In the genomic region with DNA sequence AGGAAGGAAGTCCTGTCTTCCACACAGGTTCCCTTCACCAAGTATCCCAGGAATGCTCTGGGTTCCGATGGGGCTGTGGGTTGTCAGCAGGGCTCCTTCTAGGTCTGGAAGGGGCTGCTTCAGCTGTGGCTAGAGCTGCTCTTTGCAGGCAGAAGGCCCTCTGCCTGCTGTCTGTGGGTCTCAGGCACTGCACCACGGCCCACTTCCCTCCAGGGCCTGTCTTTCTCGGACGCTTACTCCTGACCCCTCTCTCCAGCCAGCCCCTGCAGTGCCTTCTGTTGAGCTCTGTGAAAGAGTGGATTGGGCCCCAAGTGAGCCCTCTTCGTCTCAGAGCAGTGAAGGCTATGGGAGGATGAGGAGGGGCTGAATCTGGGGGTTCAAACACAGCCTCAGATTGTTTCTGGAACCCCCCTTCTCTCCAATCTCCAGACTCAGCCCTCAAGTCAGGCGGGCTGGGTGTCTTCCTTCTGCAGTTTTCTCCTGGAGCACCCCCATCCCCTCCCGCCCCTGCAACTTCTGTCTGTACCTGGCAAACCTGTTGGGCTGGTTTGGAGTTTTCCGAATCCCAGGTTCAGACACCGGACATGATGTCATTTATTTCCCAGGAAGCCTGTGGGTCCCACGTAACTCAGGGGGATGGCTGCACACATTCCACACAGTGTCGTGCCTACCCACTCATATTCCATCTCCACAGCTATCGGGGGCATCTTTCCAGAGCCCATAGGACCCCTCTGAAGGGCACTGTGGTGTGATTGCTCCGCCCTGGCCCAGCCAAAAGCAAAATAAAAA, we compare ENCODE assay signal across 15 cellular contexts. TPM values are rescaled to one million over a fixed set of nuclear protein-coding genes. Genes with fewer than 3 reads are reported as not detected.
DNase-seq lines count a peak whose midpoint lies in the region; ATAC-seq and TF ChIP-seq lines count a peak whose summit lies in the region.
"Had no signal": no experiment of that assay in that cellular context is flagged by ENCODE, and none has a peak within 500 bp of the region (broad histone marks: within the 10 kb centered on the region; RNA-seq: fewer than 3 reads in every experiment).

No MANE protein-coding gene starts in this region.

- no peak overlapping the region for H3K27ac Mint-ChIP-seq in activated CD4-positive, alpha-beta T cell treated with anti-CD3 and anti-CD28 coated beads for 36 hours
- H3K27ac Mint-ChIP-seq in activated T-helper 17 cell treated with anti-CD3 and anti-CD28 coated beads, Interleukin-2, amount 50 U/mL, for 72 hours = no peak overlapping the region
- no peak overlapping the region for H3K27ac Mint-ChIP-seq in naive thymus-derived CD8-positive, alpha-beta T cell
- H3K27ac Mint-ChIP-seq: activated CD4-positive, alpha-beta T cell treated with anti-CD3 and anti-CD28 coated beads, Interleukin-2, amount 10 ng/mL, durations not matched to agents 24 days and 14 days; stimulated activated memory B cell treated with anti-CD40 and anti-IgM and Interleukin-4, amounts not matched to agents 10 μg/mL and 1 μg/mL and 100 μg/mL, for 72 hours had no signal

- POLR2A ChIA-PET in activated CD4-positive, alpha-beta T cell treated with anti-CD3 and anti-CD28 coated beads for 36 hours (lab: Charles Lee) = no interaction called here
- POLR2A ChIA-PET in naive thymus-derived CD8-positive, alpha-beta T cell (lab: Charles Lee) = no interaction called here

- peaks cover 10% of the 10 kb centered on the region for H3K4me1 ChIP-seq in suprapubic skin

- H3K27me3 Mint-ChIP-seq in activated CD4-positive, alpha-beta T cell treated with anti-CD3 and anti-CD28 coated beads for 36 hours = peaks cover 2% of the 10 kb centered on the region
- peaks cover 6% of the 10 kb centered on the region for H3K27me3 Mint-ChIP-seq in activated T-helper 17 cell treated with anti-CD3 and anti-CD28 coated beads, Interleukin-2, amount 50 U/mL, for 72 hours
- peaks cover 0 to 4% (median 0%) of the 10 kb centered on the region in 5 donors for H3K27me3 Mint-ChIP-seq in naive thymus-derived CD8-positive, alpha-beta T cell
- H3K27me3 Mint-ChIP-seq: activated CD4-positive, alpha-beta T cell treated with anti-CD3 and anti-CD28 coated beads, Interleukin-2, amount 10 ng/mL, durations not matched to agents 24 days and 14 days; stimulated activated memory B cell treated with anti-CD40 and anti-IgM and Interleukin-4, amounts not matched to agents 10 μg/mL and 1 μg/mL and 100 μg/mL, for 72 hours had no signal

- no peaks in the 10 kb centered on the region for H3K4me1 Mint-ChIP-seq in activated CD4-positive, alpha-beta T cell treated with anti-CD3 and anti-CD28 coated beads for 36 hours
- H3K4me1 Mint-ChIP-seq in activated T-helper 17 cell treated with anti-CD3 and anti-CD28 coated beads, Interleukin-2, amount 50 U/mL, for 72 hours = no peaks in the 10 kb centered on the region
- H3K4me1 Mint-ChIP-seq in naive thymus-derived CD8-positive, alpha-beta T cell = no peaks in the 10 kb centered on the region
- H3K4me1 Mint-ChIP-seq: activated CD4-positive, alpha-beta T cell treated with anti-CD3 and anti-CD28 coated beads, Interleukin-2, amount 10 ng/mL, durations not matched to agents 24 days and 14 days; stimulated activated memory B cell treated with anti-CD40 and anti-IgM and Interleukin-4, amounts not matched to agents 10 μg/mL and 1 μg/mL and 100 μg/mL, for 72 hours had no signal

- WGBS in suprapubic skin = 47% methylated on average over 13 of the region's 13 CpGs

- TF ChIP-seq CTCF in suprapubic skin (IDR thresholded peaks at IDR 0.05) = no peak

- H3K27ac ChIP-seq in suprapubic skin = peak overlapping the region; percentile 74
- H3K27ac ChIP-seq: KMS-11 had no signal

- no peaks in the 10 kb centered on the region for H3K36me3 ChIP-seq in suprapubic skin

- no peaks in the 10 kb centered on the region for H3K27me3 ChIP-seq in suprapubic skin

- H3K9me3 Mint-ChIP-seq in activated CD4-positive, alpha-beta T cell treated with anti-CD3 and anti-CD28 coated beads for 36 hours (ENCODE audit: low read depth) = no peaks in the 10 kb centered on the region
- H3K9me3 Mint-ChIP-seq in activated T-helper 17 cell treated with anti-CD3 and anti-CD28 coated beads, Interleukin-2, amount 50 U/mL, for 72 hours = no peaks in the 10 kb centered on the region
- H3K9me3 Mint-ChIP-seq in naive thymus-derived CD8-positive, alpha-beta T cell = no peaks in the 10 kb centered on the region
- H3K9me3 Mint-ChIP-seq: activated CD4-positive, alpha-beta T cell treated with anti-CD3 and anti-CD28 coated beads, Interleukin-2, amount 10 ng/mL, durations not matched to agents 24 days and 14 days; stimulated activated memory B cell treated with anti-CD40 and anti-IgM and Interleukin-4, amounts not matched to agents 10 μg/mL and 1 μg/mL and 100 μg/mL, for 72 hours had no signal

- intact Hi-C loops in activated CD4-positive, alpha-beta T cell treated with anti-CD3 and anti-CD28 coated beads for 36 hours (cut with DNase I, micrococcal nuclease) = no loop called here
- intact Hi-C loops in head of caudate nucleus (cut with DNase I) = no loop called here

- H3K36me3 Mint-ChIP-seq in activated CD4-positive, alpha-beta T cell treated with anti-CD3 and anti-CD28 coated beads for 36 hours (ENCODE audit: low read depth) = no peaks in the 10 kb centered on the region
- no peaks in the 10 kb centered on the region for H3K36me3 Mint-ChIP-seq in activated T-helper 17 cell treated with anti-CD3 and anti-CD28 coated beads, Interleukin-2, amount 50 U/mL, for 72 hours (ENCODE audit: low read depth)
- no peaks in the 10 kb centered on the region for H3K36me3 Mint-ChIP-seq in naive thymus-derived CD8-positive, alpha-beta T cell
- H3K36me3 Mint-ChIP-seq: stimulated activated memory B cell treated with anti-CD40 and anti-IgM and Interleukin-4, amounts not matched to agents 10 μg/mL and 1 μg/mL and 100 μg/mL, for 72 hours had no signal

- no peaks in the 10 kb centered on the region for H3K9me3 ChIP-seq in suprapubic skin

- H3K4me3 ChIP-seq in suprapubic skin = no peak overlapping the region

- no peak for TF ChIP-seq EP300 in suprapubic skin (IDR thresholded peaks at IDR 0.05)

- CTCF ChIA-PET in activated CD4-positive, alpha-beta T cell treated with anti-CD3 and anti-CD28 coated beads for 36 hours (lab: Charles Lee) = no interaction called here

- TF ChIP-seq POLR2A in suprapubic skin (IDR thresholded peaks at IDR 0.05) = no peak

- peak; percentile 63 for ATAC-seq in activated CD4-positive, alpha-beta T cell treated with anti-CD3 and anti-CD28 coated beads for 36 hours
- peak; percentile 19 for ATAC-seq in activated T-helper 17 cell treated with anti-CD3 and anti-CD28 coated beads, Interleukin-2, amount 50 U/mL, for 72 hours (replicated peaks)
- no peak for ATAC-seq in naive thymus-derived CD8-positive, alpha-beta T cell
- ATAC-seq: stimulated activated memory B cell treated with anti-CD40 and anti-IgM and Interleukin-4, amounts not matched to agents 10 μg/mL and 1 μg/mL and 100 μg/mL, for 72 hours had no signal

- peak; percentile 22 for DNase-seq in activated CD4-positive, alpha-beta T cell treated with anti-CD3 and anti-CD28 coated beads for 36 hours
- DNase-seq in activated CD4-positive, alpha-beta T cell treated with anti-CD3 and anti-CD28 coated beads for 1 hour = no peak
- DNase-seq in kidney tubule cell (ENCODE audit: low spot score) (peak; percentile 58), suprapubic skin (ENCODE audit: low spot score in 2 of 2) (no peak), head of caudate nucleus (no peak), COLO829 (ENCODE audit: low spot score) (no peak)
- no peak for DNase-seq in naive thymus-derived CD8-positive, alpha-beta T cell
- DNase-seq: activated CD4-positive, alpha-beta T cell treated with anti-CD3 and anti-CD28 coated beads, Interleukin-2, amount 10 ng/mL, durations not matched to agents 24 days and 14 days; activated naive CD4-positive, alpha-beta T cell treated with anti-CD3 and anti-CD28 coated beads, Interleukin-2, amount 50 U/mL, for 16 hours; glutamatergic neuron; NCI-H446 treated with DMSO at 0.1 percent for 48 hours had no signal

- no peak overlapping the region for H3K4me3 Mint-ChIP-seq in activated CD4-positive, alpha-beta T cell treated with anti-CD3 and anti-CD28 coated beads for 36 hours
- H3K4me3 Mint-ChIP-seq in activated T-helper 17 cell treated with anti-CD3 and anti-CD28 coated beads, Interleukin-2, amount 50 U/mL, for 72 hours = no peak overlapping the region
- no peak overlapping the region for H3K4me3 Mint-ChIP-seq in naive thymus-derived CD8-positive, alpha-beta T cell
- H3K4me3 Mint-ChIP-seq: activated CD4-positive, alpha-beta T cell treated with anti-CD3 and anti-CD28 coated beads, Interleukin-2, amount 10 ng/mL, durations not matched to agents 24 days and 14 days; stimulated activated memory B cell treated with anti-CD40 and anti-IgM and Interleukin-4, amounts not matched to agents 10 μg/mL and 1 μg/mL and 100 μg/mL, for 72 hours had no signal

RNA-seq across cellular contexts. Expression of a gene that starts 24.9 kb away (rescaled TPM):
- 10 to 100 TPM; 29.5 to 48.2 TPM for total RNA-seq in activated CD4-positive, alpha-beta T cell treated with anti-CD3 and anti-CD28 coated beads for 36 hours
- 10 to 100 TPM; 33.7 to 34.5 TPM for total RNA-seq in activated T-helper 17 cell treated with anti-CD3 and anti-CD28 coated beads, Interleukin-2, amount 50 U/mL, for 72 hours
- 10 to 100 TPM; 64.7 to 91.8 (median 70.6) TPM for total RNA-seq in suprapubic skin
- 10 to 100 TPM; 54.0 to 56.2 TPM for total RNA-seq in naive thymus-derived CD8-positive, alpha-beta T cell
- 10 to 100 TPM; 23.3 to 37.3 (median 23.9) TPM for polyA plus RNA-seq in naive thymus-derived CD8-positive, alpha-beta T cell

RNA-seq across cellular contexts. Expression of a gene that starts 49.3 kb away (rescaled TPM):
- total RNA-seq in activated CD4-positive, alpha-beta T cell treated with anti-CD3 and anti-CD28 coated beads for 36 hours = not detected
- total RNA-seq in activated T-helper 17 cell treated with anti-CD3 and anti-CD28 coated beads, Interleukin-2, amount 50 U/mL, for 72 hours = not detected
- under 1 TPM in 1 of 4 donors, not detected in 3; 0.57 TPM for total RNA-seq in suprapubic skin
- total RNA-seq in naive thymus-derived CD8-positive, alpha-beta T cell = not detected
- not detected for polyA plus RNA-seq in naive thymus-derived CD8-positive, alpha-beta T cell
- total RNA-seq: activated CD4-positive, alpha-beta T cell treated with anti-CD3 and anti-CD28 coated beads, Interleukin-2, amount 10 ng/mL, durations not matched to agents 24 days and 14 days had no signal
- polyA plus RNA-seq: AG04450 had no signal

Comparison
In these comparisons a context has a peak if more than half of its experiments do, and no peak if none do; other contexts are left out.
1. DNase-seq: peak in activated CD4-positive, alpha-beta T cell treated with anti-CD3 and anti-CD28 coated beads for 36 hours (single experiment) and kidney tubule cell (single experiment); none in activated CD4-positive, alpha-beta T cell treated with anti-CD3 and anti-CD28 coated beads for 1 hour (single experiment), suprapubic skin (0 of 2), head of caudate nucleus (0 of 42), naive thymus-derived CD8-positive, alpha-beta T cell (0 of 10) and COLO829 (single experiment).
2. ATAC-seq: peak in activated CD4-positive, alpha-beta T cell treated with anti-CD3 and anti-CD28 coated beads for 36 hours (single experiment) and activated T-helper 17 cell treated with anti-CD3 and anti-CD28 coated beads, Interleukin-2, amount 50 U/mL, for 72 hours (single experiment); none in naive thymus-derived CD8-positive, alpha-beta T cell (0 of 2).